Comparison of ENCODE assay signal across 17 cellular contexts in genomic region chr11:627273-627585, GRCh38. TPM values are rescaled to one million over a fixed set of nuclear protein-coding genes. Genes with fewer than 3 reads are reported as not detected.
DNase-seq lines count a peak whose midpoint lies in the region; ATAC-seq and TF ChIP-seq lines count a peak whose summit lies in the region.
"Had no signal": no experiment of that assay in that cellular context is flagged by ENCODE, and none has a peak within 500 bp of the region (broad histone marks: within the 10 kb centered on the region; RNA-seq: fewer than 3 reads in every experiment).

No MANE protein-coding gene starts in this region.

- no peak overlapping the region for H3K4me3 Mint-ChIP-seq in activated naive CD8-positive, alpha-beta T cell treated with anti-CD3 and anti-CD28 coated beads, Interleukin-2, amount 10 ng/mL, durations not matched to agents 7 days and 5 days
- no peak overlapping the region for H3K4me3 Mint-ChIP-seq in activated naive CD8-positive, alpha-beta T cell treated with anti-CD3 and anti-CD28 coated beads, Interleukin-2, amount 50 U/mL, for 24 hours
- H3K4me3 Mint-ChIP-seq in WTC11, result peak overlapping the region; percentile 64; the same call in 1 of the 2 replicates
- no peak overlapping the region for H3K4me3 Mint-ChIP-seq in T-helper 2 cell treated with Interferon-gamma antibody and Interleukin-4, amounts not matched to agents 5 μg/mL and 100 μg/mL, for 36 hours

- H3K4me1 ChIP-seq in iPS DF 6.9 (ENCODE audit: control insufficient read depth, insufficient read depth, low read length) (no peaks in the 10 kb centered on the region), tibial nerve (peaks cover 0 to 16% (median 3%) of the 10 kb centered on the region in 4 donors)

- peaks cover 15% of the 10 kb centered on the region for H3K4me1 Mint-ChIP-seq in activated naive CD8-positive, alpha-beta T cell treated with anti-CD3 and anti-CD28 coated beads, Interleukin-2, amount 10 ng/mL, durations not matched to agents 7 days and 5 days
- peaks cover 23% of the 10 kb centered on the region for H3K4me1 Mint-ChIP-seq in activated naive CD8-positive, alpha-beta T cell treated with anti-CD3 and anti-CD28 coated beads, Interleukin-2, amount 50 U/mL, for 24 hours
- H3K4me1 Mint-ChIP-seq in WTC11, result peaks cover 13% of the 10 kb centered on the region
- peaks cover 17% of the 10 kb centered on the region for H3K4me1 Mint-ChIP-seq in T-helper 2 cell treated with Interferon-gamma antibody and Interleukin-4, amounts not matched to agents 5 μg/mL and 100 μg/mL, for 36 hours (ENCODE audit: low read depth)

- TF ChIP-seq CTCF in WTC11 (IDR thresholded peaks at IDR 0.05), result no peak
- TF ChIP-seq CTCF in tibial nerve (IDR thresholded peaks at IDR 0.05), result no peak

- no peak overlapping the region for H3K27ac ChIP-seq in iPS DF 6.9 (ENCODE audit: low read length)
- no peak overlapping the region for H3K27ac ChIP-seq in tibial nerve
- H3K27ac ChIP-seq: 22Rv1; BLaER1 treated with 17β-estradiol and CSF1 and Interleukin-3, amounts not matched to agents 10 nM and 100 nM had no signal

- no CpG with 5 or more reads among the region's 33 CpGs for WGBS in iPS DF 6.9 (ENCODE audit: insufficient coverage, insufficient read length)
- WGBS in tibial nerve, 2 donors, result 42 to 61% methylated on average over 8 to 11 of the region's 33 CpGs

- peaks cover 12% of the 10 kb centered on the region for H3K27me3 Mint-ChIP-seq in activated naive CD8-positive, alpha-beta T cell treated with anti-CD3 and anti-CD28 coated beads, Interleukin-2, amount 10 ng/mL, durations not matched to agents 7 days and 5 days
- H3K27me3 Mint-ChIP-seq in activated naive CD8-positive, alpha-beta T cell treated with anti-CD3 and anti-CD28 coated beads, Interleukin-2, amount 50 U/mL, for 24 hours, result peaks cover 13% of the 10 kb centered on the region
- H3K27me3 Mint-ChIP-seq in WTC11 (ENCODE audit: low read depth), result peaks cover 27% of the 10 kb centered on the region
- peaks cover 29% of the 10 kb centered on the region for H3K27me3 Mint-ChIP-seq in T-helper 2 cell treated with Interferon-gamma antibody and Interleukin-4, amounts not matched to agents 5 μg/mL and 100 μg/mL, for 36 hours (ENCODE audit: low read depth)

- H3K36me3 ChIP-seq in iPS DF 6.9 (ENCODE audit: control insufficient read depth, insufficient read depth, low read length) (no peaks in the 10 kb centered on the region), tibial nerve (peaks cover 0 to 29% (median 0%) of the 10 kb centered on the region in 3 donors)

- H3K9me3 Mint-ChIP-seq in activated naive CD8-positive, alpha-beta T cell treated with anti-CD3 and anti-CD28 coated beads, Interleukin-2, amount 10 ng/mL, durations not matched to agents 7 days and 5 days, result no peaks in the 10 kb centered on the region
- H3K9me3 Mint-ChIP-seq in activated naive CD8-positive, alpha-beta T cell treated with anti-CD3 and anti-CD28 coated beads, Interleukin-2, amount 50 U/mL, for 24 hours, result no peaks in the 10 kb centered on the region
- no peaks in the 10 kb centered on the region for H3K9me3 Mint-ChIP-seq in WTC11
- H3K9me3 Mint-ChIP-seq in T-helper 2 cell treated with Interferon-gamma antibody and Interleukin-4, amounts not matched to agents 5 μg/mL and 100 μg/mL, for 36 hours, result no peaks in the 10 kb centered on the region
- H3K9me3 Mint-ChIP-seq: CD4-positive, alpha-beta T cell had no signal

- H3K9me3 ChIP-seq in iPS DF 6.9 (ENCODE audit: control insufficient read depth, insufficient read depth, low read length) (no peaks in the 10 kb centered on the region), tibial nerve (no peaks in the 10 kb centered on the region)

- no peak for TF ChIP-seq EP300 in tibial nerve (IDR thresholded peaks at IDR 0.05)

- TF ChIP-seq POLR2A in tibial nerve (IDR thresholded peaks at IDR 0.05), result no peak

- H3K27me3 ChIP-seq in iPS DF 6.9 (ENCODE audit: control insufficient read depth, insufficient read depth, low read length) (peaks cover 4% of the 10 kb centered on the region), tibial nerve (peaks cover 0 to 44% of the 10 kb centered on the region in 2 donors)

- DNase-seq in activated naive CD8-positive, alpha-beta T cell treated with anti-CD3 and anti-CD28 coated beads, Interleukin-2, amount 10 ng/mL, durations not matched to agents 7 days and 5 days, result peak; percentile 30
- DNase-seq in activated naive CD8-positive, alpha-beta T cell treated with anti-CD3 and anti-CD28 coated beads, Interleukin-2, amount 50 U/mL, for 24 hours, result no peak
- DNase-seq in WTC11 (ENCODE audit: low spot score) (no peak), iPS DF 6.9 (ENCODE audit: low read depth, low spot score) (no peak), tibial nerve (ENCODE audit: low spot score in 2 of 2) (no peak), T-helper 1 cell (no peak)
- DNase-seq in T-helper 2 cell treated with Interferon-gamma antibody and Interleukin-4, amounts not matched to agents 5 μg/mL and 100 μg/mL, for 36 hours (ENCODE audit: low spot score), result no peak
- DNase-seq: Calu3; CD4-positive, alpha-beta T cell; DMS 273 treated with DMSO at 0.1 percent for 48 hours had no signal

- CTCF ChIA-PET in WTC11 (lab: Charles Lee), result interaction anchor here (0.8 to 1.1 kb wide), 2 partner anchors 72 to 96 kb away, joined by 3 to 5 read pairs; no protein-coding TSS in a partner anchor

- peaks cover 2% of the 10 kb centered on the region for H3K36me3 Mint-ChIP-seq in activated naive CD8-positive, alpha-beta T cell treated with anti-CD3 and anti-CD28 coated beads, Interleukin-2, amount 10 ng/mL, durations not matched to agents 7 days and 5 days
- peaks cover 2% of the 10 kb centered on the region for H3K36me3 Mint-ChIP-seq in activated naive CD8-positive, alpha-beta T cell treated with anti-CD3 and anti-CD28 coated beads, Interleukin-2, amount 50 U/mL, for 24 hours (ENCODE audit: low read depth)
- no peaks in the 10 kb centered on the region for H3K36me3 Mint-ChIP-seq in WTC11
- no peaks in the 10 kb centered on the region for H3K36me3 Mint-ChIP-seq in T-helper 2 cell treated with Interferon-gamma antibody and Interleukin-4, amounts not matched to agents 5 μg/mL and 100 μg/mL, for 36 hours (ENCODE audit: low read depth)

- H3K4me3 ChIP-seq in iPS DF 6.9 (ENCODE audit: low read length) (peak overlapping the region; percentile 37; the same call in 1 of the 2 replicates), tibial nerve (no peak overlapping the region)

- no peak overlapping the region for H3K27ac Mint-ChIP-seq in activated naive CD8-positive, alpha-beta T cell treated with anti-CD3 and anti-CD28 coated beads, Interleukin-2, amount 10 ng/mL, durations not matched to agents 7 days and 5 days
- H3K27ac Mint-ChIP-seq in activated naive CD8-positive, alpha-beta T cell treated with anti-CD3 and anti-CD28 coated beads, Interleukin-2, amount 50 U/mL, for 24 hours, result no peak overlapping the region
- H3K27ac Mint-ChIP-seq in WTC11, result no peak overlapping the region
- no peak overlapping the region for H3K27ac Mint-ChIP-seq in T-helper 2 cell treated with Interferon-gamma antibody and Interleukin-4, amounts not matched to agents 5 μg/mL and 100 μg/mL, for 36 hours
- H3K27ac Mint-ChIP-seq: CD4-positive, alpha-beta T cell had no signal

- ATAC-seq in activated naive CD8-positive, alpha-beta T cell treated with anti-CD3 and anti-CD28 coated beads, Interleukin-2, amount 10 ng/mL, durations not matched to agents 7 days and 5 days (ENCODE audit: low read depth), result no peak
- no peak for ATAC-seq in activated naive CD8-positive, alpha-beta T cell treated with anti-CD3 and anti-CD28 coated beads, Interleukin-2, amount 50 U/mL, for 24 hours
- ATAC-seq in WTC11, result no peak
- ATAC-seq: HCT116, HepG2 had no signal

- POLR2A ChIA-PET in activated naive CD8-positive, alpha-beta T cell treated with anti-CD3 and anti-CD28 coated beads, Interleukin-2, amount 10 ng/mL, durations not matched to agents 7 days and 5 days (lab: Charles Lee), result interaction anchor here (0.8 kb wide), 1 partner anchor 99 kb away, joined by 3 read pairs; no protein-coding TSS in a partner anchor
- POLR2A ChIA-PET in WTC11 (lab: Charles Lee), result no interaction called here

TF ChIP-seq in WTC11, 78 proteins besides CTCF, POLR2A, EP300 and RAD21 (continues in another document):
- no peak for TF ChIP-seq E2F5 (CRISPR knock-in tag; IDR thresholded peaks at IDR 0.05)
- no peak for TF ChIP-seq ZNF232 (CRISPR knock-in tag; IDR thresholded peaks at IDR 0.05)
- no peak for TF ChIP-seq CREM (CRISPR knock-in tag; IDR thresholded peaks at IDR 0.05)

RNA-seq across cellular contexts. Expression of gene SCT, which starts 0.2 kb away (rescaled TPM):
- total RNA-seq in activated naive CD8-positive, alpha-beta T cell treated with anti-CD3 and anti-CD28 coated beads, Interleukin-2, amount 10 ng/mL, durations not matched to agents 7 days and 5 days, result not detected
- total RNA-seq in WTC11 (2021) (2.3 to 3.3 TPM (median 2.9 TPM) in 3 replicates), tibial nerve (not detected)
- total RNA-seq: A673; Calu3; CD4-positive, alpha-beta T cell; Daoy; H4; HepG2 had no signal

RNA-seq across cellular contexts. Expression of gene CDHR5, which starts 2.5 kb away (rescaled TPM):
- total RNA-seq in activated naive CD8-positive, alpha-beta T cell treated with anti-CD3 and anti-CD28 coated beads, Interleukin-2, amount 10 ng/mL, durations not matched to agents 7 days and 5 days, result not detected
- total RNA-seq in WTC11 (2021) (0.26 to 0.34 TPM in 2 of 3 replicates, not detected in the other), tibial nerve (not detected)
- total RNA-seq: A673; CD4-positive, alpha-beta T cell; Daoy; H4 had no signal

RNA-seq across cellular contexts. Expression of gene DRD4, which starts 9.8 kb away (rescaled TPM):
- total RNA-seq in activated naive CD8-positive, alpha-beta T cell treated with anti-CD3 and anti-CD28 coated beads, Interleukin-2, amount 10 ng/mL, durations not matched to agents 7 days and 5 days, result under 1 TPM; 0.51 to 0.72 TPM
- total RNA-seq in WTC11 (2021) (3.7 to 5.8 TPM (median 5.5 TPM) in 3 replicates), tibial nerve (1 to 10 TPM in 1 of 4 donors, under 1 TPM in 2, not detected in 1; 0.84 to 2.5 (median 0.90) TPM)
- total RNA-seq: Daoy, H4 had no signal

RNA-seq across cellular contexts. Expression of gene IRF7, which starts 11.5 kb away (rescaled TPM):
- 100 to 1,000 TPM; 160 to 165 TPM for total RNA-seq in activated naive CD8-positive, alpha-beta T cell treated with anti-CD3 and anti-CD28 coated beads, Interleukin-2, amount 10 ng/mL, durations not matched to agents 7 days and 5 days
- total RNA-seq in WTC11 (2021) (11.1 to 12.0 TPM (median 11.5 TPM) in 3 replicates), tibial nerve (10 to 100 TPM in 3 of 4 donors, 1 to 10 TPM in 1; 9.0 to 37.7 (median 27.5) TPM)
- total RNA-seq: HepG2 had no signal

RNA-seq across cellular contexts. Expression of gene PHRF1, which starts 51.0 kb away (rescaled TPM):
- total RNA-seq in activated naive CD8-positive, alpha-beta T cell treated with anti-CD3 and anti-CD28 coated beads, Interleukin-2, amount 10 ng/mL, durations not matched to agents 7 days and 5 days, result 10 to 100 TPM; 55.4 to 58.9 TPM
- total RNA-seq in WTC11 (2021), result 39.4 to 46.9 TPM (median 40.1 TPM) in 3 replicates
- 10 to 100 TPM; 27.1 to 49.2 (median 34.9) TPM for total RNA-seq in tibial nerve
